8 cellular contexts compared by ENCODE assay signal in genomic region chr16:56332464-56333079, GRCh38.
DNase-seq lines count a peak whose midpoint lies in the region; ATAC-seq lines count a peak whose summit lies in the region.

No MANE protein-coding gene starts in this region.

- no peaks in the 10 kb centered on the region for H3K9me3 ChIP-seq in adipocyte (ENCODE audit: control insufficient read depth, low read length)

- no peaks in the 10 kb centered on the region for H3K9me3 Mint-ChIP-seq in activated naive CD4-positive, alpha-beta T cell treated with anti-CD3 and anti-CD28 coated beads, Interleukin-2, amount 10 ng/mL, durations not matched to agents 7 days and 5 days

- no peaks in the 10 kb centered on the region for H3K36me3 ChIP-seq in adipocyte (ENCODE audit: control insufficient read depth, insufficient read depth, low read length, severe bottlenecking)

- DNase-seq in activated naive CD4-positive, alpha-beta T cell treated with anti-CD3 and anti-CD28 coated beads, Interleukin-2, amount 10 ng/mL, durations not matched to agents 7 days and 5 days, result no peak
- no peak for DNase-seq in activated naive CD4-positive, alpha-beta T cell (lab: John Stamatoyannopoulos, UW)
- DNase-seq in adipocyte (ENCODE audit: low read depth) (peak; percentile 56), hippocampal formation (lab: John Stamatoyannopoulos, UW) (peak; percentile 69 to 74), stromal cell of bone marrow (ENCODE audit: low read depth) (peak; percentile 25)
- no peak for DNase-seq in stimulated activated CD4-positive, alpha-beta T cell treated with anti-CD3 and anti-CD28 coated beads, Interleukin-2, amount 100 ng/mL, for 48 hours

- peak overlapping the region; percentile 64 for H3K27ac Mint-ChIP-seq in activated naive CD4-positive, alpha-beta T cell treated with anti-CD3 and anti-CD28 coated beads, Interleukin-2, amount 10 ng/mL, durations not matched to agents 7 days and 5 days

- no peaks in the 10 kb centered on the region for H3K4me1 Mint-ChIP-seq in activated naive CD4-positive, alpha-beta T cell treated with anti-CD3 and anti-CD28 coated beads, Interleukin-2, amount 10 ng/mL, durations not matched to agents 7 days and 5 days

- no peak overlapping the region for H3K4me3 ChIP-seq in adipocyte (ENCODE audit: low read length)

- no peaks in the 10 kb centered on the region for H3K36me3 Mint-ChIP-seq in activated naive CD4-positive, alpha-beta T cell treated with anti-CD3 and anti-CD28 coated beads, Interleukin-2, amount 10 ng/mL, durations not matched to agents 7 days and 5 days

- CTCF ChIA-PET in activated naive CD4-positive, alpha-beta T cell treated with anti-CD3 and anti-CD28 coated beads, Interleukin-2, amount 10 ng/mL, durations not matched to agents 7 days and 5 days (lab: Charles Lee), result no interaction called here

- H3K27me3 ChIP-seq in adipocyte (replicated peaks; ENCODE audit: control insufficient read depth, insufficient read depth, low read length), result peaks cover 4% of the 10 kb centered on the region

- ATAC-seq in GM21360 (IDR thresholded peaks at IDR 0.05; ENCODE audit: unreplicated experiment) (no peak), GM21526 (IDR thresholded peaks at IDR 0.05; ENCODE audit: low FRiP score, unreplicated experiment) (no peak)

- H3K4me3 Mint-ChIP-seq in activated naive CD4-positive, alpha-beta T cell treated with anti-CD3 and anti-CD28 coated beads, Interleukin-2, amount 10 ng/mL, durations not matched to agents 7 days and 5 days, result no peak overlapping the region

- no peaks in the 10 kb centered on the region for H3K27me3 Mint-ChIP-seq in activated naive CD4-positive, alpha-beta T cell treated with anti-CD3 and anti-CD28 coated beads, Interleukin-2, amount 10 ng/mL, durations not matched to agents 7 days and 5 days

- H3K9ac ChIP-seq in adipocyte (ENCODE audit: low read length), result no peak overlapping the region

- no peaks in the 10 kb centered on the region for H3K4me1 ChIP-seq in adipocyte (ENCODE audit: control insufficient read depth, insufficient read depth, low read length)

Comparison
In these comparisons a context has a peak if more than half of its experiments do, and no peak if none do; other contexts are left out.
1. DNase-seq: peak in adipocyte (single experiment), hippocampal formation (2 of 2) and stromal cell of bone marrow (single experiment); none in activated naive CD4-positive, alpha-beta T cell treated with anti-CD3 and anti-CD28 coated beads, Interleukin-2, amount 10 ng/mL, durations not matched to agents 7 days and 5 days (single experiment), activated naive CD4-positive, alpha-beta T cell (0 of 4) and stimulated activated CD4-positive, alpha-beta T cell treated with anti-CD3 and anti-CD28 coated beads, Interleukin-2, amount 100 ng/mL, for 48 hours (0 of 2).